ENCODE assay signal across 1 cellular context in the genomic region with DNA sequence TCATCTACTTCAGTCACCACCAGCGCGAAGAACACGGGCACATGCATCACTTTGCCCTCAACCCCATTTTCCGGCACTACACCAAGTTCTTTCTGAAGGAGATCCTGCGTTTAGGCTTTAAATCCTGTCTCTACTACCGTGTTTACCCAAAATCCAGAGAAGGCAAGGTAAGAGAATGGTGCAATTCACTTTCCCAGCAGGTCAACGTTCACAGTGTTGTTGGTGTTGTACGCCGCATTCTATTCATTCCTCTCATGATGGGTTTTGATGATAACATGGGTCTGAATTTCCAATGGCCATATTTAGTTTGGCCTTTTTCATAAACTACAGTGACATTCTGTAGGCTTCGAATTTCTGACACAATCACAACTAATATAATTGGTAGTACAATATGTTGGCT.
TF ChIP-seq lines count a peak whose summit lies in the region.

No MANE protein-coding gene starts in this region.

TF ChIP-seq in HepG2, 621 proteins besides CTCF, POLR2A, EP300 and RAD21 (continued from another document and continues in another):
- peak; percentile 92 for TF ChIP-seq FOXO1 (CRISPR knock-in tag; IDR thresholded peaks at IDR 0.05)
- TF ChIP-seq, protein P1, sequence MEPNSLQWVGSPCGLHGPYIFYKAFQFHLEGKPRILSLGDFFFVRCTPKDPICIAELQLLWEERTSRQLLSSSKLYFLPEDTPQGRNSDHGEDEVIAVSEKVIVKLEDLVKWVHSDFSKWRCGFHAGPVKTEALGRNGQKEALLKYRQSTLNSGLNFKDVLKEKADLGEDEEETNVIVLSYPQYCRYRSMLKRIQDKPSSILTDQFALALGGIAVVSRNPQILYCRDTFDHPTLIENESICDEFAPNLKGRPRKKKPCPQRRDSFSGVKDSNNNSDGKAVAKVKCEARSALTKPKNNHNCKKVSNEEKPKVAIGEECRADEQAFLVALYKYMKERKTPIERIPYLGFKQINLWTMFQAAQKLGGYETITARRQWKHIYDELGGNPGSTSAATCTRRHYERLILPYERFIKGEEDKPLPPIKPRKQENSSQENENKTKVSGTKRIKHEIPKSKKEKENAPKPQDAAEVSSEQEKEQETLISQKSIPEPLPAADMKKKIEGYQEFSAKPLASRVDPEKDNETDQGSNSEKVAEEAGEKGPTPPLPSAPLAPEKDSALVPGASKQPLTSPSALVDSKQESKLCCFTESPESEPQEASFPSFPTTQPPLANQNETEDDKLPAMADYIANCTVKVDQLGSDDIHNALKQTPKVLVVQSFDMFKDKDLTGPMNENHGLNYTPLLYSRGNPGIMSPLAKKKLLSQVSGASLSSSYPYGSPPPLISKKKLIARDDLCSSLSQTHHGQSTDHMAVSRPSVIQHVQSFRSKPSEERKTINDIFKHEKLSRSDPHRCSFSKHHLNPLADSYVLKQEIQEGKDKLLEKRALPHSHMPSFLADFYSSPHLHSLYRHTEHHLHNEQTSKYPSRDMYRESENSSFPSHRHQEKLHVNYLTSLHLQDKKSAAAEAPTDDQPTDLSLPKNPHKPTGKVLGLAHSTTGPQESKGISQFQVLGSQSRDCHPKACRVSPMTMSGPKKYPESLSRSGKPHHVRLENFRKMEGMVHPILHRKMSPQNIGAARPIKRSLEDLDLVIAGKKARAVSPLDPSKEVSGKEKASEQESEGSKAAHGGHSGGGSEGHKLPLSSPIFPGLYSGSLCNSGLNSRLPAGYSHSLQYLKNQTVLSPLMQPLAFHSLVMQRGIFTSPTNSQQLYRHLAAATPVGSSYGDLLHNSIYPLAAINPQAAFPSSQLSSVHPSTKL (CRISPR knock-in tag; IDR thresholded peaks at IDR 0.05): peak; percentile 81
- TF ChIP-seq ZNF3 (CRISPR knock-in tag; IDR thresholded peaks at IDR 0.05): no peak
- TF ChIP-seq ZBTB3 (CRISPR knock-in tag; IDR thresholded peaks at IDR 0.05; ENCODE audit: borderline replicate concordance, low read depth): no peak
- no peak for TF ChIP-seq CENPX (CRISPR knock-in tag; IDR thresholded peaks at IDR 0.05)
- no peak for TF ChIP-seq BORCS8-MEF2B (CRISPR knock-in tag; IDR thresholded peaks at IDR 0.05)
- TF ChIP-seq ZNF331 (CRISPR knock-in tag; IDR thresholded peaks at IDR 0.05): peak; percentile 81; the same call in 1 of the 2 replicates
- TF ChIP-seq ZNF768 (CRISPR knock-in tag; IDR thresholded peaks at IDR 0.05): no peak
- no peak for TF ChIP-seq PHF8 (CRISPR knock-in tag; IDR thresholded peaks at IDR 0.05)
- TF ChIP-seq NCOA1 (CRISPR knock-in tag; IDR thresholded peaks at IDR 0.05): no peak
- TF ChIP-seq MYC (CRISPR knock-in tag; IDR thresholded peaks at IDR 0.05; ENCODE audit: borderline replicate concordance): no peak
- TF ChIP-seq, protein P2, sequence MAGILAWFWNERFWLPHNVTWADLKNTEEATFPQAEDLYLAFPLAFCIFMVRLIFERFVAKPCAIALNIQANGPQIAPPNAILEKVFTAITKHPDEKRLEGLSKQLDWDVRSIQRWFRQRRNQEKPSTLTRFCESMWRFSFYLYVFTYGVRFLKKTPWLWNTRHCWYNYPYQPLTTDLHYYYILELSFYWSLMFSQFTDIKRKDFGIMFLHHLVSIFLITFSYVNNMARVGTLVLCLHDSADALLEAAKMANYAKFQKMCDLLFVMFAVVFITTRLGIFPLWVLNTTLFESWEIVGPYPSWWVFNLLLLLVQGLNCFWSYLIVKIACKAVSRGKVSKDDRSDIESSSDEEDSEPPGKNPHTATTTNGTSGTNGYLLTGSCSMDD (CRISPR knock-in tag; IDR thresholded peaks at IDR 0.05): no peak
- TF ChIP-seq THYN1 (CRISPR knock-in tag; IDR thresholded peaks at IDR 0.05; ENCODE audit: borderline replicate concordance, low read depth): no peak
- TF ChIP-seq, protein P3, sequence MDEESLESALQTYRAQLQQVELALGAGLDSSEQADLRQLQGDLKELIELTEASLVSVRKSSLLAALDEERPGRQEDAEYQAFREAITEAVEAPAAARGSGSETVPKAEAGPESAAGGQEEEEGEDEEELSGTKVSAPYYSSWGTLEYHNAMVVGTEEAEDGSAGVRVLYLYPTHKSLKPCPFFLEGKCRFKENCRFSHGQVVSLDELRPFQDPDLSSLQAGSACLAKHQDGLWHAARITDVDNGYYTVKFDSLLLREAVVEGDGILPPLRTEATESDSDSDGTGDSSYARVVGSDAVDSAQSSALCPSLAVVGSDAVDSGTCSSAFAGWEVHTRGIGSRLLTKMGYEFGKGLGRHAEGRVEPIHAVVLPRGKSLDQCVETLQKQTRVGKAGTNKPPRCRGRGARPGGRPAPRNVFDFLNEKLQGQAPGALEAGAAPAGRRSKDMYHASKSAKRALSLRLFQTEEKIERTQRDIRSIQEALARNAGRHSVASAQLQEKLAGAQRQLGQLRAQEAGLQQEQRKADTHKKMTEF (CRISPR knock-in tag; IDR thresholded peaks at IDR 0.05): no peak
- no peak for TF ChIP-seq SMYD3 (CRISPR knock-in tag; IDR thresholded peaks at IDR 0.05)
- no peak for TF ChIP-seq ZNF20 (CRISPR knock-in tag; IDR thresholded peaks at IDR 0.05)
- no peak for TF ChIP-seq GTF3A (CRISPR knock-in tag; conservative IDR thresholded peaks at IDR 0.05)
- no peak for TF ChIP-seq SAFB2 (CRISPR knock-in tag; IDR thresholded peaks at IDR 0.05; ENCODE audit: borderline replicate concordance, low read depth)
- no peak for TF ChIP-seq MATR3 (CRISPR knock-in tag; IDR thresholded peaks at IDR 0.05)
- TF ChIP-seq ZNF781 (CRISPR knock-in tag; IDR thresholded peaks at IDR 0.05; ENCODE audit: borderline replicate concordance, not compliant biosample characterization): no peak
- TF ChIP-seq ZBTB7A (CRISPR knock-in tag; IDR thresholded peaks at IDR 0.05): no peak
- no peak for TF ChIP-seq NFE2L1 (CRISPR knock-in tag; IDR thresholded peaks at IDR 0.05; ENCODE audit: borderline replicate concordance)
- TF ChIP-seq SALL1 (CRISPR knock-in tag; IDR thresholded peaks at IDR 0.05): peak; percentile 56; the same call in 1 of the 2 replicates
- TF ChIP-seq BRD4 (CRISPR knock-in tag; IDR thresholded peaks at IDR 0.05): no peak
- TF ChIP-seq SCMH1 (CRISPR knock-in tag; IDR thresholded peaks at IDR 0.05; ENCODE audit: borderline replicate concordance): no peak
- TF ChIP-seq, protein P4, sequence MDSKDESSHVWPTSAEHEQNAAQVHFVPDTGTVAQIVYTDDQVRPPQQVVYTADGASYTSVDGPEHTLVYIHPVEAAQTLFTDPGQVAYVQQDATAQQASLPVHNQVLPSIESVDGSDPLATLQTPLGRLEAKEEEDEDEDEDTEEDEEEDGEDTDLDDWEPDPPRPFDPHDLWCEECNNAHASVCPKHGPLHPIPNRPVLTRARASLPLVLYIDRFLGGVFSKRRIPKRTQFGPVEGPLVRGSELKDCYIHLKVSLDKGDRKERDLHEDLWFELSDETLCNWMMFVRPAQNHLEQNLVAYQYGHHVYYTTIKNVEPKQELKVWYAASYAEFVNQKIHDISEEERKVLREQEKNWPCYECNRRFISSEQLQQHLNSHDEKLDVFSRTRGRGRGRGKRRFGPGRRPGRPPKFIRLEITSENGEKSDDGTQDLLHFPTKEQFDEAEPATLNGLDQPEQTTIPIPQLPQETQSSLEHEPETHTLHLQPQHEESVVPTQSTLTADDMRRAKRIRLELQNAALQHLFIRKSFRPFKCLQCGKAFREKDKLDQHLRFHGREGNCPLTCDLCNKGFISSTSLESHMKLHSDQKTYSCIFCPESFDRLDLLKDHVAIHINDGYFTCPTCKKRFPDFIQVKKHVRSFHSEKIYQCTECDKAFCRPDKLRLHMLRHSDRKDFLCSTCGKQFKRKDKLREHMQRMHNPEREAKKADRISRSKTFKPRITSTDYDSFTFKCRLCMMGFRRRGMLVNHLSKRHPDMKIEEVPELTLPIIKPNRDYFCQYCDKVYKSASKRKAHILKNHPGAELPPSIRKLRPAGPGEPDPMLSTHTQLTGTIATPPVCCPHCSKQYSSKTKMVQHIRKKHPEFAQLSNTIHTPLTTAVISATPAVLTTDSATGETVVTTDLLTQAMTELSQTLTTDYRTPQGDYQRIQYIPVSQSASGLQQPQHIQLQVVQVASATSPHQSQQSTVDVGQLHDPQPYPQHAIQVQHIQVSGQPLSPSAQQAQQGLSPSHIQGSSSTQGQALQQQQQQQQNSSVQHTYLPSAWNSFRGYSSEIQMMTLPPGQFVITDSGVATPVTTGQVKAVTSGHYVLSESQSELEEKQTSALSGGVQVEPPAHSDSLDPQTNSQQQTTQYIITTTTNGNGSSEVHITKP (CRISPR knock-in tag; IDR thresholded peaks at IDR 0.05; ENCODE audit: low read depth): no peak
- no peak for TF ChIP-seq CCDC6 (CRISPR knock-in tag; IDR thresholded peaks at IDR 0.05)
- TF ChIP-seq, protein P5, sequence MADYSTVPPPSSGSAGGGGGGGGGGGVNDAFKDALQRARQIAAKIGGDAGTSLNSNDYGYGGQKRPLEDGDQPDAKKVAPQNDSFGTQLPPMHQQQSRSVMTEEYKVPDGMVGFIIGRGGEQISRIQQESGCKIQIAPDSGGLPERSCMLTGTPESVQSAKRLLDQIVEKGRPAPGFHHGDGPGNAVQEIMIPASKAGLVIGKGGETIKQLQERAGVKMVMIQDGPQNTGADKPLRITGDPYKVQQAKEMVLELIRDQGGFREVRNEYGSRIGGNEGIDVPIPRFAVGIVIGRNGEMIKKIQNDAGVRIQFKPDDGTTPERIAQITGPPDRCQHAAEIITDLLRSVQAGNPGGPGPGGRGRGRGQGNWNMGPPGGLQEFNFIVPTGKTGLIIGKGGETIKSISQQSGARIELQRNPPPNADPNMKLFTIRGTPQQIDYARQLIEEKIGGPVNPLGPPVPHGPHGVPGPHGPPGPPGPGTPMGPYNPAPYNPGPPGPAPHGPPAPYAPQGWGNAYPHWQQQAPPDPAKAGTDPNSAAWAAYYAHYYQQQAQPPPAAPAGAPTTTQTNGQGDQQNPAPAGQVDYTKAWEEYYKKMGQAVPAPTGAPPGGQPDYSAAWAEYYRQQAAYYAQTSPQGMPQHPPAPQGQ (CRISPR knock-in tag; IDR thresholded peaks at IDR 0.05; ENCODE audit: borderline replicate concordance): no peak
- TF ChIP-seq ZNF772 (CRISPR knock-in tag; IDR thresholded peaks at IDR 0.05): no peak
- TF ChIP-seq EEA1 (CRISPR knock-in tag; IDR thresholded peaks at IDR 0.05; ENCODE audit: borderline replicate concordance): no peak
- TF ChIP-seq, protein P6, sequence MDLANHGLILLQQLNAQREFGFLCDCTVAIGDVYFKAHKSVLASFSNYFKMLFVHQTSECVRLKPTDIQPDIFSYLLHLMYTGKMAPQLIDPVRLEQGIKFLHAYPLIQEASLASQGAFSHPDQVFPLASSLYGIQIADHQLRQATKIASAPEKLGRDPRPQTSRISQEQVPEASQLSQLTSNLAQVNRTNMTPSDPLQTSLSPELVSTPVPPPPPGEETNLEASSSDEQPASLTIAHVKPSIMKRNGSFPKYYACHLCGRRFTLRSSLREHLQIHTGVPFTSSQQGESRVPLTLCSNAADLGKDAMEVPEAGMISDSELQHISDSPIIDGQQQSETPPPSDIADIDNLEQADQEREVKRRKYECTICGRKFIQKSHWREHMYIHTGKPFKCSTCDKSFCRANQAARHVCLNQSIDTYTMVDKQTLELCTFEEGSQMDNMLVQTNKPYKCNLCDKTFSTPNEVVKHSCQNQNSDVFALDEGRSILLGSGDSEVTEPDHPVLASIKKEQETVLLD (CRISPR knock-in tag; IDR thresholded peaks at IDR 0.05; ENCODE audit: low read depth): no peak
- TF ChIP-seq, protein P7, sequence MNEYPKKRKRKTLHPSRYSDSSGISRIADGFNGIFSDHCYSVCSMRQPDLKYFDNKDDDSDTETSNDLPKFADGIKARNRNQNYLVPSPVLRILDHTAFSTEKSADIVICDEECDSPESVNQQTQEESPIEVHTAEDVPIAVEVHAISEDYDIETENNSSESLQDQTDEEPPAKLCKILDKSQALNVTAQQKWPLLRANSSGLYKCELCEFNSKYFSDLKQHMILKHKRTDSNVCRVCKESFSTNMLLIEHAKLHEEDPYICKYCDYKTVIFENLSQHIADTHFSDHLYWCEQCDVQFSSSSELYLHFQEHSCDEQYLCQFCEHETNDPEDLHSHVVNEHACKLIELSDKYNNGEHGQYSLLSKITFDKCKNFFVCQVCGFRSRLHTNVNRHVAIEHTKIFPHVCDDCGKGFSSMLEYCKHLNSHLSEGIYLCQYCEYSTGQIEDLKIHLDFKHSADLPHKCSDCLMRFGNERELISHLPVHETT (CRISPR knock-in tag; conservative IDR thresholded peaks at IDR 0.05): no peak
- no peak for TF ChIP-seq ZNF234 (CRISPR knock-in tag; conservative IDR thresholded peaks at IDR 0.05)
- peak; percentile 90 for TF ChIP-seq CEBPG (CRISPR knock-in tag; IDR thresholded peaks at IDR 0.05)
- no peak for TF ChIP-seq KDM5B (CRISPR knock-in tag; IDR thresholded peaks at IDR 0.05; ENCODE audit: borderline replicate concordance)
- TF ChIP-seq PAF1 (CRISPR knock-in tag; IDR thresholded peaks at IDR 0.05): no peak
- TF ChIP-seq ZNF746 (CRISPR knock-in tag; IDR thresholded peaks at IDR 0.05): no peak
- TF ChIP-seq, protein P8, sequence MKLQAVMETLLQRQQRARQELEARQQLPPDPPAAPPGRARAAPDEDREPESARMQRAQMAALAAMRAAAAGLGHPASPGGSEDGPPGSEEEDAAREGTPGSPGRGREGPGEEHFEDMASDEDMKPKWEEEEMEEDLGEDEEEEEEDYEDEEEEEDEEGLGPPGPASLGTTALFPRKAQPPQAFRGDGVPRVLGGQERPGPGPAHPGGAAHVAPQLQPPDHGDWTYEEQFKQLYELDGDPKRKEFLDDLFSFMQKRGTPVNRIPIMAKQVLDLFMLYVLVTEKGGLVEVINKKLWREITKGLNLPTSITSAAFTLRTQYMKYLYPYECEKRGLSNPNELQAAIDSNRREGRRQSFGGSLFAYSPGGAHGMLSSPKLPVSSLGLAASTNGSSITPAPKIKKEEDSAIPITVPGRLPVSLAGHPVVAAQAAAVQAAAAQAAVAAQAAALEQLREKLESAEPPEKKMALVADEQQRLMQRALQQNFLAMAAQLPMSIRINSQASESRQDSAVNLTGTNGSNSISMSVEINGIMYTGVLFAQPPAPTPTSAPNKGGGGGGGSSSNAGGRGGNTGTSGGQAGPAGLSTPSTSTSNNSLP (IDR thresholded peaks at IDR 0.05; ENCODE audit: low read depth, low read length): peak; percentile 39; the same call in 1 of the 2 replicates
- TF ChIP-seq MXI1 (IDR thresholded peaks at IDR 0.05; ENCODE audit: borderline replicate concordance, low read depth, low read length): no peak
- TF ChIP-seq, protein P9, sequence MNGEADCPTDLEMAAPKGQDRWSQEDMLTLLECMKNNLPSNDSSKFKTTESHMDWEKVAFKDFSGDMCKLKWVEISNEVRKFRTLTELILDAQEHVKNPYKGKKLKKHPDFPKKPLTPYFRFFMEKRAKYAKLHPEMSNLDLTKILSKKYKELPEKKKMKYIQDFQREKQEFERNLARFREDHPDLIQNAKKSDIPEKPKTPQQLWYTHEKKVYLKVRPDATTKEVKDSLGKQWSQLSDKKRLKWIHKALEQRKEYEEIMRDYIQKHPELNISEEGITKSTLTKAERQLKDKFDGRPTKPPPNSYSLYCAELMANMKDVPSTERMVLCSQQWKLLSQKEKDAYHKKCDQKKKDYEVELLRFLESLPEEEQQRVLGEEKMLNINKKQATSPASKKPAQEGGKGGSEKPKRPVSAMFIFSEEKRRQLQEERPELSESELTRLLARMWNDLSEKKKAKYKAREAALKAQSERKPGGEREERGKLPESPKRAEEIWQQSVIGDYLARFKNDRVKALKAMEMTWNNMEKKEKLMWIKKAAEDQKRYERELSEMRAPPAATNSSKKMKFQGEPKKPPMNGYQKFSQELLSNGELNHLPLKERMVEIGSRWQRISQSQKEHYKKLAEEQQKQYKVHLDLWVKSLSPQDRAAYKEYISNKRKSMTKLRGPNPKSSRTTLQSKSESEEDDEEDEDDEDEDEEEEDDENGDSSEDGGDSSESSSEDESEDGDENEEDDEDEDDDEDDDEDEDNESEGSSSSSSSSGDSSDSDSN (CRISPR knock-in tag; IDR thresholded peaks at IDR 0.05): no peak
